2 cellular contexts compared by ENCODE assay signal in genomic region chr1:43005460-43006351, GRCh38.
TF ChIP-seq lines count a peak whose summit lies in the region.

No MANE protein-coding gene starts in this region.

TF ChIP-seq in HepG2, 621 proteins besides CTCF, POLR2A, EP300 and RAD21:
- TF ChIP-seq ZNF687 (CRISPR knock-in tag; IDR thresholded peaks at IDR 0.05), result peak; percentile 33; the same call in 1 of the 2 replicates
- no peak for TF ChIP-seq DMAP1 (CRISPR knock-in tag; IDR thresholded peaks at IDR 0.05)

TF ChIP-seq in H1, 55 proteins besides CTCF, POLR2A, EP300 and RAD21:
- TF ChIP-seq TBP (IDR thresholded peaks at IDR 0.05; ENCODE audit: low read depth, low read length) (0 out of 2 replicates have a peak, but pooled peaks have one; percentile 30), PHF8 (conservative IDR thresholded peaks at IDR 0.05; ENCODE audit: low read depth, low read length) (no peak), CTBP2 (IDR thresholded peaks at IDR 0.05; ENCODE audit: borderline replicate concordance, insufficient read depth, insufficient read length, low read length) (no peak), KDM4A (IDR thresholded peaks at IDR 0.05; ENCODE audit: low read depth, low read length, severe bottlenecking) (no peak), BACH1 (IDR thresholded peaks at IDR 0.05; ENCODE audit: low read length) (no peak), EZH2 (IDR thresholded peaks at IDR 0.05; ENCODE audit: low read depth, low read length, severe bottlenecking) (no peak), TAF7 (optimal IDR thresholded peaks at IDR 0.05; ENCODE audit: borderline replicate concordance, low read depth, low read length) (peak; percentile 21), MAX (IDR thresholded peaks at IDR 0.05) (0 out of 2 replicates have a peak, but pooled peaks have one; percentile 6), ASH2L (IDR thresholded peaks at IDR 0.05; ENCODE audit: low read length) (no peak), SIRT6 (IDR thresholded peaks at IDR 0.05; ENCODE audit: low read length) (no peak), NANOG (IDR thresholded peaks at IDR 0.05; ENCODE audit: insufficient read depth, low read depth, low read length, poor library complexity, severe bottlenecking) (no peak), TAF1 (IDR thresholded peaks at IDR 0.05; ENCODE audit: low read depth, low read length) (0 out of 2 replicates have a peak, but pooled peaks have one; percentile 10)
